In genomic region chr13:109155301-109155761, GRCh38 we compare ENCODE assay signal across 12 cellular contexts.
DNase-seq lines count a peak whose midpoint lies in the region; ATAC-seq and TF ChIP-seq lines count a peak whose summit lies in the region.
"Had no signal": no experiment of that assay in that cellular context is flagged by ENCODE, and none has a peak within 500 bp of the region (broad histone marks: within the 10 kb centered on the region; RNA-seq: fewer than 3 reads in every experiment).

No MANE protein-coding gene starts in this region.

- H3K36me3 Mint-ChIP-seq in activated T-cell treated with anti-CD3 and anti-CD28 coated beads, Interleukin-2, amount 50 U/mL, for 72 hours (ENCODE audit: insufficient read depth in 2 of 2), result no peaks in the 10 kb centered on the region
- H3K36me3 Mint-ChIP-seq: CD8-positive, alpha-beta T cell had no signal

- TF ChIP-seq CTCF in retinal pigment epithelial cell (conservative IDR thresholded peaks at IDR 0.05; ENCODE audit: low read depth, low read length) (no peak), BE2C (IDR thresholded peaks at IDR 0.05; ENCODE audit: low read depth, low read length) (no peak), GM10248 (IDR thresholded peaks at IDR 0.05; ENCODE audit: control extremely low read depth, extremely low read depth, low read depth, missing control alignments) (no peak)

- CTCF ChIA-PET in GM10248 (lab: Yijun Ruan, JAX), result no interaction called here

- POLR2A ChIA-PET in GM10248 (lab: Yijun Ruan, JAX), result no interaction called here

- H3K27ac ChIP-seq in SK-N-MC, result peak overlapping the region; percentile 85
- H3K27ac ChIP-seq: body of pancreas, right lobe of liver had no signal

- no peak overlapping the region for H3K4me3 Mint-ChIP-seq in activated T-cell treated with anti-CD3 and anti-CD28 coated beads, Interleukin-2, amount 50 U/mL, for 72 hours
- H3K4me3 Mint-ChIP-seq: CD8-positive, alpha-beta T cell had no signal

- peaks cover 7% of the 10 kb centered on the region for H3K4me1 Mint-ChIP-seq in activated T-cell treated with anti-CD3 and anti-CD28 coated beads, Interleukin-2, amount 50 U/mL, for 72 hours (ENCODE audit: low read depth)

- H3K9me3 ChIP-seq in SK-N-MC (ENCODE audit: low read depth, low read length), result no peaks in the 10 kb centered on the region
- H3K9me3 ChIP-seq in BE2C, result no peaks in the 10 kb centered on the region
- H3K9me3 ChIP-seq: body of pancreas, right lobe of liver had no signal

- ATAC-seq in activated T-cell treated with anti-CD3 and anti-CD28 coated beads, Interleukin-2, amount 50 U/mL, for 72 hours (replicated peaks in 1 of 2), result no peak
- ATAC-seq: body of pancreas; CD8-positive, alpha-beta T cell; right lobe of liver had no signal

- H3K36me3 ChIP-seq in SK-N-MC (ENCODE audit: insufficient read depth, low read length), result no peaks in the 10 kb centered on the region
- no peaks in the 10 kb centered on the region for H3K36me3 ChIP-seq in BE2C
- H3K36me3 ChIP-seq: right lobe of liver had no signal

- no peaks in the 10 kb centered on the region; the same call in none of the 2 replicates for H3K4me1 ChIP-seq in BE2C
- H3K4me1 ChIP-seq: body of pancreas, right lobe of liver had no signal

- H3K27me3 Mint-ChIP-seq in activated T-cell treated with anti-CD3 and anti-CD28 coated beads, Interleukin-2, amount 50 U/mL, for 72 hours (ENCODE audit: low read depth), result peaks cover 38% of the 10 kb centered on the region

- H3K4me3 ChIP-seq in SK-N-MC (0 out of 2 replicates have a peak overlapping the region, but pooled peaks have one; percentile 19), retinal pigment epithelial cell (ENCODE audit: low read length) (no peak overlapping the region), BE2C (ENCODE audit: low read depth, low read length) (no peak overlapping the region)
- H3K4me3 ChIP-seq: body of pancreas, right lobe of liver had no signal

- H3K9me3 Mint-ChIP-seq in activated T-cell treated with anti-CD3 and anti-CD28 coated beads, Interleukin-2, amount 50 U/mL, for 72 hours, result no peaks in the 10 kb centered on the region
- H3K9me3 Mint-ChIP-seq: CD8-positive, alpha-beta T cell had no signal

- H3K27me3 ChIP-seq in BE2C, result no peaks in the 10 kb centered on the region
- H3K27me3 ChIP-seq: body of pancreas, right lobe of liver had no signal

- H3K27ac Mint-ChIP-seq in activated T-cell treated with anti-CD3 and anti-CD28 coated beads, Interleukin-2, amount 50 U/mL, for 72 hours, result no peak overlapping the region
- H3K27ac Mint-ChIP-seq: CD8-positive, alpha-beta T cell had no signal

- peak overlapping the region; percentile 29 for H3K9ac ChIP-seq in SK-N-MC (ENCODE audit: insufficient read length)

- DNase-seq in EH (ENCODE audit: low read depth) (peak; percentile 73), SK-N-MC (ENCODE audit: low read depth, low spot score) (no peak), fibroblast of peridontal ligament (ENCODE audit: extremely low read depth) (peak; percentile 80), retinal pigment epithelial cell (ENCODE audit: low read depth) (peak; percentile 73), BE2C (no peak), GM10248 (ENCODE audit: extremely low spot score) (no peak)
- DNase-seq in activated T-cell treated with anti-CD3 and anti-CD28 coated beads, Interleukin-2, amount 50 U/mL, for 72 hours, result no peak
- DNase-seq in stimulated activated CD4-positive, alpha-beta T cell treated with anti-CD3 and anti-CD28 coated beads, Interleukin-2, amount 100 ng/mL, for 24 hours, result no peak
- DNase-seq: body of pancreas; CD8-positive, alpha-beta T cell; MV-4-11; right lobe of liver had no signal

Comparison
In these comparisons a context has a peak if more than half of its experiments do, and no peak if none do; other contexts are left out.
1. DNase-seq: peak in EH (single experiment), fibroblast of peridontal ligament (single experiment) and retinal pigment epithelial cell (single experiment); none in SK-N-MC (single experiment), BE2C (single experiment), activated T-cell treated with anti-CD3 and anti-CD28 coated beads, Interleukin-2, amount 50 U/mL, for 72 hours (0 of 2), stimulated activated CD4-positive, alpha-beta T cell treated with anti-CD3 and anti-CD28 coated beads, Interleukin-2, amount 100 ng/mL, for 24 hours (0 of 2) and GM10248 (single experiment).